Comparison of ENCODE assay signal across 20 cellular contexts in the genomic region with DNA sequence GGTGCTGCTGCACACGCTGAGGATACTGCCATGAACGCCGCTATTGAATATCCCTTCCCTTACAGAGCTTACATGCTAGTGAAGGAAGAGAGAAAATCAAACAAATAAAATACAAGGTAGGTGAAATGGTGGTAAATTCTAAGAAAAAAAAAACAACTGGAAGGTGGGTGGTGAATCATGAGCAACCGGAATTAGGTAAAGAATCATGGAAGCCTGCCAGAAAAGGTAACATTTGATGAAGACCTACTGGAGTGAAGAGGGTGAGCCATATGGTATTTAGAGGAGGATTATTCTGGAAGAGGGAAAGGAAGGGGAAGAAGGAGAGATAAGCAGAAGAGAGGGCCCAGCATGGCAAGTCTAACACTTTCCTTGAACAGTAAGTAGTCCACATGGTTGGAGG.
"Had no signal": no experiment of that assay in that cellular context is flagged by ENCODE, and none has a peak within 500 bp of the region (broad histone marks: within the 10 kb centered on the region; RNA-seq: fewer than 3 reads in every experiment).

No MANE protein-coding gene starts in this region.

- H3K36me3 ChIP-seq: adrenal gland, breast epithelium had no signal

- H3K4me3 ChIP-seq: adrenal gland, body of pancreas, breast epithelium, SK-N-MC had no signal

- H3K27me3 Mint-ChIP-seq: activated CD4-positive, alpha-beta T cell treated with anti-CD3 and anti-CD28 coated beads, Interleukin-2, amount 10 ng/mL, durations not matched to agents 24 days and 14 days had no signal

- H3K4me3 Mint-ChIP-seq: activated CD4-positive, alpha-beta T cell treated with anti-CD3 and anti-CD28 coated beads, Interleukin-2, amount 10 ng/mL, durations not matched to agents 24 days and 14 days; activated CD8-positive, alpha-beta T cell treated with anti-CD3 and anti-CD28 coated beads, Interleukin-2, amount 10 ng/mL, durations not matched to agents 7 days and 5 days; activated naive CD4-positive, alpha-beta T cell treated with anti-CD3 and anti-CD28 coated beads for 36 hours; activated T-cell treated with anti-CD3 and anti-CD28 coated beads, Interleukin-2, amount 50 U/mL, for 4 hours; activated T-helper 1 cell treated with anti-CD3 and anti-CD28 coated beads, Interleukin-12 subunit alpha, Interleukin-12 subunit beta, Interleukin-2, Interleukin-4 antibody, amounts not matched to agents 30 ng/mL and 10 ng/mL and 1 ng/mL, durations not matched to agents 14 hours and 24 hours and 36 hours had no signal

- H3K9me3 ChIP-seq: adrenal gland, body of pancreas, breast epithelium had no signal

- ATAC-seq: activated CD8-positive, alpha-beta T cell treated with anti-CD3 and anti-CD28 coated beads, Interleukin-2, amount 10 ng/mL, durations not matched to agents 7 days and 5 days; activated naive CD4-positive, alpha-beta T cell treated with anti-CD3 and anti-CD28 coated beads, Interleukin-2, amount 50 U/mL, for 72 hours; activated T-cell treated with anti-CD3 and anti-CD28 coated beads, Interleukin-2, amount 50 U/mL, for 4 hours; body of pancreas had no signal

- H3K4me1 Mint-ChIP-seq: activated CD4-positive, alpha-beta T cell treated with anti-CD3 and anti-CD28 coated beads, Interleukin-2, amount 10 ng/mL, durations not matched to agents 24 days and 14 days had no signal

- H3K9ac ChIP-seq: KMS-11 had no signal

- H3K36me3 Mint-ChIP-seq: activated naive CD4-positive, alpha-beta T cell treated with anti-CD3 and anti-CD28 coated beads, Interleukin-2, amount 50 U/mL, for 72 hours had no signal

- H3K27me3 ChIP-seq: adrenal gland, body of pancreas, breast epithelium had no signal

- H3K27ac ChIP-seq: adrenal gland, body of pancreas, breast epithelium, KMS-11, SK-N-MC had no signal

- H3K4me2 ChIP-seq: KMS-11 had no signal

- H3K4me1 ChIP-seq: adrenal gland, body of pancreas, breast epithelium had no signal

- DNase-seq: activated CD4-positive, alpha-beta T cell treated with anti-CD3 and anti-CD28 coated beads, Interleukin-2, amount 10 ng/mL, durations not matched to agents 24 days and 14 days; activated CD4-positive, alpha-beta T cell treated with anti-CD3 and anti-CD28 coated beads, Interleukin-2, amount 50 U/mL, for 4 hours; activated CD8-positive, alpha-beta T cell treated with anti-CD3 and anti-CD28 coated beads, Interleukin-2, amount 10 ng/mL, durations not matched to agents 7 days and 5 days; activated gamma-delta T cell treated with Interleukin-2 at 50 U/mL for 16 hours; activated naive CD4-positive, alpha-beta T cell treated with anti-CD3 and anti-CD28 coated beads for 36 hours; activated T-cell treated with anti-CD3 and anti-CD28 coated beads, Interleukin-2, amount 50 U/mL, for 4 hours; adrenal gland; body of pancreas; caudate nucleus; cerebellar nuclear complex; NCI-H1417; NCI-H187 treated with DMSO at 0.1 percent for 48 hours; NCI-H510A; Right ventricle myocardium superior; T1000 had no signal

- H3K9me3 Mint-ChIP-seq: activated T-helper 1 cell treated with anti-CD3 and anti-CD28 coated beads, Interleukin-12 subunit alpha, Interleukin-12 subunit beta, Interleukin-2, Interleukin-4 antibody, amounts not matched to agents 30 ng/mL and 10 ng/mL and 1 ng/mL, durations not matched to agents 14 hours and 24 hours and 36 hours had no signal

- H3K27ac Mint-ChIP-seq: activated CD4-positive, alpha-beta T cell treated with anti-CD3 and anti-CD28 coated beads, Interleukin-2, amount 10 ng/mL, durations not matched to agents 24 days and 14 days; activated CD8-positive, alpha-beta T cell treated with anti-CD3 and anti-CD28 coated beads, Interleukin-2, amount 10 ng/mL, durations not matched to agents 7 days and 5 days; activated naive CD4-positive, alpha-beta T cell treated with anti-CD3 and anti-CD28 coated beads for 36 hours; activated naive CD4-positive, alpha-beta T cell treated with anti-CD3 and anti-CD28 coated beads, Interleukin-2, amount 50 U/mL, for 72 hours; activated T-helper 1 cell treated with anti-CD3 and anti-CD28 coated beads, Interleukin-12 subunit alpha, Interleukin-12 subunit beta, Interleukin-2, Interleukin-4 antibody, amounts not matched to agents 30 ng/mL and 10 ng/mL and 1 ng/mL, durations not matched to agents 14 hours and 24 hours and 36 hours had no signal
